1 cellular context compared by ENCODE assay signal in genomic region chr2:309148-309969, GRCh38.
TF ChIP-seq lines count a peak whose summit lies in the region.

No MANE protein-coding gene starts in this region.

TF ChIP-seq in A549, 52 proteins besides CTCF, POLR2A, EP300 and RAD21 (continued from another document):
- TF ChIP-seq BCL3 (IDR thresholded peaks at IDR 0.05) (no peak), RARB (CRISPR knock-in tag; IDR thresholded peaks at IDR 0.05) (no peak), KDM5A (IDR thresholded peaks at IDR 0.05) (no peak), RNF2 (IDR thresholded peaks at IDR 0.05; ENCODE audit: borderline replicate concordance, low read depth) (no peak), KDM1A (IDR thresholded peaks at IDR 0.05; ENCODE audit: low read depth) (no peak), HOXB5 (CRISPR knock-in tag; IDR thresholded peaks at IDR 0.05) (no peak), TP53 (CRISPR knock-in tag; IDR thresholded peaks at IDR 0.05) (no peak), USF2 (IDR thresholded peaks at IDR 0.05) (no peak), CEBPB (IDR thresholded peaks at IDR 0.05) (no peak), CHD2 (IDR thresholded peaks at IDR 0.05; ENCODE audit: low read length, partially characterized antibody) (no peak)
